ENCODE assay signal across 20 cellular contexts in genomic region chr4:11568511-11568910, GRCh38.
"Had no signal": no experiment of that assay in that cellular context is flagged by ENCODE, and none has a peak within 500 bp of the region (broad histone marks: within the 10 kb centered on the region; RNA-seq: fewer than 3 reads in every experiment).

No MANE protein-coding gene starts in this region.

- ATAC-seq: esophagus mucosa, gastrocnemius medialis, heart right ventricle, left cardiac atrium, left lung, left ventricle myocardium superior, lower lobe of right lung had no signal

- DNase-seq: dermis blood vessel endothelial cell; dorsolateral prefrontal cortex; effector CD4-positive, alpha-beta T cell; effector memory CD4-positive, alpha-beta T cell; erythroblast; esophagus squamous epithelium; foreskin fibroblast; foreskin melanocyte; gastrocnemius medialis; glutamatergic neuron; head of caudate nucleus; heart right ventricle; hippocampal formation; left cardiac atrium; left lung; left ventricle myocardium superior; lower lobe of right lung; midbrain had no signal

- H3K4me3 ChIP-seq: coronary artery, dorsolateral prefrontal cortex, esophagus squamous epithelium, gastrocnemius medialis, heart right ventricle, left lung, lower lobe of right lung had no signal
